10 cellular contexts compared by ENCODE assay signal in the genomic region with DNA sequence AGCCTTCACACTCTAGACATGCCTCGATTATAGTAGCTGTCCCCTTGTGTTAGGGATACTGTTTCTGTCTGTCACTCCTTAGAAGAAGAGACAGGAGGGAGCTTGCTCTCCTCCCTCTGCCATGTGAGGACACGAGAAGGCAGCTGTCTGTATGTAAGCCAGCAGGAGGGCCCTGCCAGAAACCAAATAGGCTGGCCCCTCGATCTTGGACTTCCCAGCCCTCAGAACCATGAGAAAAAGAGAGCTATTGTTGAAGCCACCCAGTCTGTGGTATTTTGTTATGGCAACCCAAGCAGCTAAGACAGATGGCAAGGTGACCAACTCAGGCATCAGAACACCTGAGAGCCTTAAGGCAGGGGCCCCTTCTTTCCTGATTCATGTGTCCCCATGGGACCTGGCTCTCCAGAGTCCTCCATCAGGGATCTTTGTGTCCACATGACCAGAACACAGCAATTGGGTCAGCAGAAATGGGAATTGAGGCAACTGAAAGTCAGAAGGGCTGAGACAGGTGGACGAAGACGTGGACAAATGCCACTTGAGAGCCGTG.
DNase-seq lines count a peak whose midpoint lies in the region; ATAC-seq lines count a peak whose summit lies in the region.
"Had no signal": no experiment of that assay in that cellular context is flagged by ENCODE, and none has a peak within 500 bp of the region (broad histone marks: within the 10 kb centered on the region; RNA-seq: fewer than 3 reads in every experiment).

No MANE protein-coding gene starts in this region.

- H4K20me1 ChIP-seq in BLaER1, result peaks cover 86% of the 10 kb centered on the region

- H3K4me3 ChIP-seq in BLaER1, result no peak overlapping the region

- no peaks in the 10 kb centered on the region for H3K9me3 ChIP-seq in BLaER1

- DNase-seq in naive B cell (no peak), kidney glomerular epithelial cell (lab: John Stamatoyannopoulos, UW) (no peak), NOMO-1 treated with DMSO at 0.1 percent for 48 hours (lab: John Stamatoyannopoulos, UW; ENCODE audit: unreplicated experiment) (no peak), putamen (ENCODE audit: low spot score) (no peak)
- DNase-seq: activated gamma-delta T cell, NCI-H526 treated with DMSO at 0.1 percent for 48 hours had no signal

- peaks cover 6% of the 10 kb centered on the region for H3K36me3 Mint-ChIP-seq in IgD-negative memory B cell
- H3K36me3 Mint-ChIP-seq in naive B cell, result peaks cover 0 to 10% of the 10 kb centered on the region in 2 donors

- peaks cover 52% of the 10 kb centered on the region for H3K36me3 ChIP-seq in BLaER1

- H3K4me1 Mint-ChIP-seq in IgD-negative memory B cell, result peaks cover 20 to 42% (median 25%) of the 10 kb centered on the region in 3 donors
- H3K4me1 Mint-ChIP-seq in naive B cell, result peaks cover 36 to 51% (median 42%) of the 10 kb centered on the region in 3 donors

- H3K9me3 Mint-ChIP-seq in IgD-negative memory B cell (no peaks in the 10 kb centered on the region), naive B cell (no peaks in the 10 kb centered on the region)

- H3K4me3 Mint-ChIP-seq in IgD-negative memory B cell (peak overlapping the region in 3 of 4 donors; percentile 10 to 52 (median 14)), naive B cell (peak overlapping the region in 3 of 8 donors; percentile 42 to 70 (median 62))

- H3K27me3 ChIP-seq in BLaER1, result no peaks in the 10 kb centered on the region

- ATAC-seq in naive B cell (ENCODE audit: low read depth in 2 of 2), result no peak
- ATAC-seq in GM18519 (IDR thresholded peaks at IDR 0.05; ENCODE audit: low FRiP score, unreplicated experiment), result no peak

- H3K27ac ChIP-seq in BLaER1 (peak overlapping the region; percentile 57; the same call in 1 of the 2 replicates), angular gyrus (ENCODE audit: low read depth, low read length) (peak overlapping the region; percentile 19)

- H3K27ac Mint-ChIP-seq in IgD-negative memory B cell, result peak overlapping the region in 1 of 3 donors; percentile 87
- peak overlapping the region in 5 of 6 donors; percentile 13 to 95 (median 67) for H3K27ac Mint-ChIP-seq in naive B cell

- H3K27me3 Mint-ChIP-seq in IgD-negative memory B cell (no peaks in the 10 kb centered on the region), naive B cell (no peaks in the 10 kb centered on the region)

- H3K4me1 ChIP-seq in BLaER1, result peaks cover 52% of the 10 kb centered on the region

- H3K4me2 ChIP-seq in BLaER1, result peak overlapping the region; percentile 72

- H3K9ac ChIP-seq in BLaER1, result peak overlapping the region; percentile 67; the same call in 1 of the 2 replicates
